ENCODE assay signal across 13 cellular contexts in the genomic region with DNA sequence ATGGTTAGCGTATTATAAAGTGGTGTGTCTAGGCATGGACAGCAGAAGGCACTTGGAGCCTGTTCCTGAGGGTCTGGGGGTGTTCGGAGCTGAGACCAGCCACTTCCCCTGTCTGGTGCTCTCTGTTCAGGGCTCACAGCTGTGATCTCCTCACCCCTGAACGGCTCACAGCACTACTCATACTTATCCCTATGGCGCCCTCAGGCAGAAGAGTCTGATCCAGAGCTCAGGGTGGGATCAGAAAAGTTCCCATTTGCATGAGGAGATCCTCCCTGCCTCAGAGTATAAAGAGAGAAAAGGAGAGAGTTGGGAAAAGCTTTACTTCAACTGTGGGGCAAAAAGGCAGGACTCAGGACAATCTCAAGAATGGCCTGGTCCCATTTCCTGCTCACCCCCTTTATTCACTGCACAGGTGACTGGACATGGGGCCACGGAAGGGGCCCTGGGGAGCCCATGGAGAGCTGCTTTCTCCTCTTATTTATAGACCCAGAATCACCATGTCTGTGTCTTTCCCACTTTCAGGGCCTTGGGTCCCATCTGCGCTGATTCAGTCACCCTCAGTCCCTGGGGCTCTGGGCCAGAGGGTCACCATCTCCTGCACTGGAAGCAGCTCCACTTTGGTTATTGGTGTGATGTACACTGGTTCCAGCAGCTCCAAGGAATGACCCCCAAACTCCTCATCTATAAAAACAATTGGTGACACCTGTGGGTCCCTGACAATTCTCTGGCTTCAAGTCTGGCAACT.
DNase-seq lines count a peak whose midpoint lies in the region; ATAC-seq, FAIRE-seq and TF ChIP-seq lines count a peak whose summit lies in the region.
"Had no signal": no experiment of that assay in that cellular context is flagged by ENCODE, and none has a peak within 500 bp of the region (broad histone marks: within the 10 kb centered on the region; RNA-seq: fewer than 3 reads in every experiment).

No MANE protein-coding gene starts in this region.

- H3K27ac ChIP-seq in WERI-Rb-1, result peak overlapping the region; percentile 44
- H3K27ac ChIP-seq in tibial artery, result no peak overlapping the region
- H3K27ac ChIP-seq: BLaER1, HL-60 had no signal

- H3K4me3 Mint-ChIP-seq in activated CD4-positive, alpha-beta T cell treated with anti-CD3 and anti-CD28 coated beads for 36 hours, result no peak overlapping the region

- FAIRE-seq in H54 (lab: Jason Lieb, UNC), result no peak
- FAIRE-seq: GM12891 had no signal

- peak overlapping the region; percentile 30 for H3K27ac Mint-ChIP-seq in activated CD4-positive, alpha-beta T cell treated with anti-CD3 and anti-CD28 coated beads for 36 hours

- H3K4me3 ChIP-seq in WERI-Rb-1 (ENCODE audit: low read depth, low read length) (no peak overlapping the region), tibial artery (no peak overlapping the region)
- H3K4me3 ChIP-seq: BLaER1 had no signal

- DNase-seq in activated CD4-positive, alpha-beta T cell treated with anti-CD3 and anti-CD28 coated beads for 36 hours, result no peak
- no peak for DNase-seq in activated CD4-positive, alpha-beta T cell treated with anti-CD3 and anti-CD28 coated beads, Interleukin-2, amount 50 U/mL, for 1 hour
- DNase-seq in WERI-Rb-1 (peak; percentile 49), myocyte (ENCODE audit: low read depth) (peak; percentile 34), H54 (ENCODE audit: insufficient read length, low spot score) (no peak), tibial artery (no peak)
- DNase-seq: 8988T, AML-193, DMS79 had no signal

- H3K36me3 ChIP-seq in WERI-Rb-1 (no peaks in the 10 kb centered on the region), tibial artery (no peaks in the 10 kb centered on the region)
- H3K36me3 ChIP-seq: BLaER1 had no signal

- no peaks in the 10 kb centered on the region for H3K36me3 Mint-ChIP-seq in activated CD4-positive, alpha-beta T cell treated with anti-CD3 and anti-CD28 coated beads for 36 hours (ENCODE audit: low read depth)

- peaks cover 0 to 5% (median 0%) of the 10 kb centered on the region in 4 donors for H3K4me1 ChIP-seq in tibial artery
- H3K4me1 ChIP-seq: BLaER1 had no signal

- ATAC-seq in activated CD4-positive, alpha-beta T cell treated with anti-CD3 and anti-CD28 coated beads for 36 hours, result no peak
- no peak for ATAC-seq in esophagus mucosa

- CTCF ChIA-PET in activated CD4-positive, alpha-beta T cell treated with anti-CD3 and anti-CD28 coated beads for 36 hours (lab: Charles Lee), result interaction anchor here (1.0 kb wide), 1 partner anchor 121 kb away, joined by 5 read pairs; no protein-coding TSS in a partner anchor

- intact Hi-C loops in activated CD4-positive, alpha-beta T cell treated with anti-CD3 and anti-CD28 coated beads for 36 hours (cut with DNase I, micrococcal nuclease), result no loop called here
- intact Hi-C loops in tibial artery (cut with DNase I; ENCODE audit: low total_unique reads), result no loop called here

- TF ChIP-seq CTCF in WERI-Rb-1 (IDR thresholded peaks at IDR 0.05; ENCODE audit: low read depth, low read length), result no peak
- TF ChIP-seq CTCF in tibial artery (IDR thresholded peaks at IDR 0.05), result no peak

- no peaks in the 10 kb centered on the region for H3K4me1 Mint-ChIP-seq in activated CD4-positive, alpha-beta T cell treated with anti-CD3 and anti-CD28 coated beads for 36 hours

- peaks cover 39% of the 10 kb centered on the region for H3K27me3 Mint-ChIP-seq in activated CD4-positive, alpha-beta T cell treated with anti-CD3 and anti-CD28 coated beads for 36 hours

- H3K27me3 ChIP-seq in WERI-Rb-1 (ENCODE audit: insufficient read depth, low read depth, severe bottlenecking), result no peaks in the 10 kb centered on the region
- peaks cover 0 to 18% of the 10 kb centered on the region in 2 donors for H3K27me3 ChIP-seq in tibial artery
- H3K27me3 ChIP-seq: BLaER1 had no signal

- no peak for TF ChIP-seq POLR2A in H54 (IDR thresholded peaks at IDR 0.05; ENCODE audit: low read depth, low read length)

- no peaks in the 10 kb centered on the region for H3K9me3 ChIP-seq in WERI-Rb-1 (ENCODE audit: severe bottlenecking)
- no peaks in the 10 kb centered on the region for H3K9me3 ChIP-seq in tibial artery
- H3K9me3 ChIP-seq: BLaER1 had no signal

- POLR2A ChIA-PET in activated CD4-positive, alpha-beta T cell treated with anti-CD3 and anti-CD28 coated beads for 36 hours (lab: Charles Lee), result no interaction called here

- no peaks in the 10 kb centered on the region for H3K9me3 Mint-ChIP-seq in activated CD4-positive, alpha-beta T cell treated with anti-CD3 and anti-CD28 coated beads for 36 hours (ENCODE audit: low read depth)

Comparison
In these comparisons a context has a peak if more than half of its experiments do, and no peak if none do; other contexts are left out.
1. DNase-seq: peak in WERI-Rb-1 (single experiment) and myocyte (single experiment); none in activated CD4-positive, alpha-beta T cell treated with anti-CD3 and anti-CD28 coated beads for 36 hours (single experiment), activated CD4-positive, alpha-beta T cell treated with anti-CD3 and anti-CD28 coated beads, Interleukin-2, amount 50 U/mL, for 1 hour (single experiment), H54 (single experiment) and tibial artery (0 of 2).